26 cellular contexts compared by ENCODE assay signal in the genomic region with DNA sequence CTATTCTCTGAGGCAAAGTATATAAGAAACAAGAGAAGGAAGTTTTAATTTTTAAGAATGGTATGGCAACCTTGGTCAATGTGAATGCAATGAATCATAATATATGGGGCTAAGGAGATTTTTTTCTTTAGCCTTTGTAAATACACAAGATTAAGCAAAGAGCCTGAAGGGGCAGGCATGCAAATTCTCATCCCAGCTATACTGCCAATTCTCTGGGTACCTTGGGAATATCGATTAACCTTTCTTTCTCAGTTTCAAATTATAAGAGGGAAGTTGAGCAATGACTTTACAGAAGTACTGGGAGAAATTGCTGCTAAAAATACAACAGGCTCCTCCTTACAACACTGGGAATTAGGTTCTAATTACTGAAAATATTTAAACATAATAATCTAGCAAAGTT.
"Had no signal": no experiment of that assay in that cellular context is flagged by ENCODE, and none has a peak within 500 bp of the region (broad histone marks: within the 10 kb centered on the region; RNA-seq: fewer than 3 reads in every experiment).

No MANE protein-coding gene starts in this region.

- H3K9me3 ChIP-seq: neutrophil, ovary, psoas muscle, right lobe of liver, sigmoid colon, stomach, suprapubic skin, testis, tibial artery, transverse colon, upper lobe of right lung, uterus had no signal

- ATAC-seq: naive thymus-derived CD4-positive, alpha-beta T cell; natural killer cell; psoas muscle; right cardiac atrium; right lobe of liver; stimulated activated effector memory CD8-positive, alpha-beta T cell treated with anti-CD3 and anti-CD28 coated beads, Interleukin-12 subunit alpha, Interleukin-12 subunit beta, amount 100 ng/mL, for 72 hours; stimulated activated naive B cell treated with anti-CD40 and anti-IgM and Interleukin-4, amounts not matched to agents 10 μg/mL and 1 μg/mL and 100 μg/mL, for 72 hours; upper lobe of right lung had no signal

- DNase-seq: naive thymus-derived CD4-positive, alpha-beta T cell; natural killer cell; nucleus accumbens; ovary; posterior cingulate gyrus; psoas muscle; right cardiac atrium; right lobe of liver; sigmoid colon; small intestine; stimulated activated CD4-positive, alpha-beta T cell treated with anti-CD3 and anti-CD28 coated beads, Interleukin-15, amount 100 ng/mL, for 24 hours; stimulated activated CD4-positive, alpha-beta T cell treated with anti-CD3 and anti-CD28 coated beads, Interleukin-2, amount 100 ng/mL, for 24 hours; stimulated activated CD4-positive, alpha-beta T cell treated with anti-CD3 and anti-CD28 coated beads, Interleukin-2, amount 100 ng/mL, for 48 hours; stimulated activated CD4-positive, alpha-beta T cell treated with anti-CD3 and anti-CD28 coated beads, Interleukin-4, amount 100 ng/mL, for 24 hours; stimulated activated naive B cell treated with anti-CD40 and anti-IgM and Interleukin-4, amounts not matched to agents 10 μg/mL and 1 μg/mL and 100 μg/mL, for 72 hours; stimulated activated naive CD4-positive, alpha-beta T cell treated with Interleukin-2 at 50 U/mL for 16 hours; stomach; testis; tibial artery; transverse colon; upper lobe of right lung; uterus had no signal

- H3K27ac ChIP-seq: neutrophil, ovary, parathyroid adenoma, psoas muscle, right lobe of liver, sigmoid colon, stomach, suprapubic skin, testis, tibial artery, transverse colon, upper lobe of right lung, uterus had no signal

- H3K9ac ChIP-seq: parathyroid adenoma had no signal

- H3K36me3 ChIP-seq: ovary, uterus had no signal

- H3K27me3 ChIP-seq: neutrophil, ovary, right lobe of liver, sigmoid colon, stomach, suprapubic skin, testis, tibial artery, transverse colon, upper lobe of right lung, uterus had no signal

- H3K4me1 ChIP-seq: parathyroid adenoma, right lobe of liver, suprapubic skin, testis, transverse colon, upper lobe of right lung, uterus had no signal

- H3K4me3 ChIP-seq: ovary, psoas muscle, right lobe of liver, sigmoid colon, stomach, suprapubic skin, testis, tibial artery, transverse colon, upper lobe of right lung, uterus had no signal

- H3K79me2 ChIP-seq: parathyroid adenoma had no signal

- H2AFZ ChIP-seq: parathyroid adenoma had no signal
